9 cellular contexts compared by ENCODE assay signal in genomic region chrX:13076176-13076956, GRCh38. TPM values are rescaled to one million over a fixed set of nuclear protein-coding genes. Genes with fewer than 3 reads are reported as not detected.
DNase-seq lines count a peak whose midpoint lies in the region; ATAC-seq and TF ChIP-seq lines count a peak whose summit lies in the region.
"Had no signal": no experiment of that assay in that cellular context is flagged by ENCODE, and none has a peak within 500 bp of the region (broad histone marks: within the 10 kb centered on the region; RNA-seq: fewer than 3 reads in every experiment).

No MANE protein-coding gene starts in this region.

- H3K9me3 ChIP-seq in Peyer's patch: no peaks in the 10 kb centered on the region
- H3K9me3 ChIP-seq in naive thymus-derived CD4-positive, alpha-beta T cell (ENCODE audit: control insufficient read depth in 2 of 3, low read length in 3 of 3): no peaks in the 10 kb centered on the region

- peaks cover 0 to 1% (median 0%) of the 10 kb centered on the region in 5 donors for H3K36me3 Mint-ChIP-seq in naive thymus-derived CD4-positive, alpha-beta T cell

- peaks cover 0 to 19% (median 0%) of the 10 kb centered on the region in 4 donors for H3K4me1 ChIP-seq in Peyer's patch
- peaks cover 33 to 68% of the 10 kb centered on the region in 2 donors for H3K4me1 ChIP-seq in naive thymus-derived CD4-positive, alpha-beta T cell (ENCODE audit: control insufficient read depth in 2 of 2, insufficient read depth in 2 of 2, low read length in 2 of 2)

- TF ChIP-seq POLR2A in Peyer's patch (IDR thresholded peaks at IDR 0.05): no peak

- CTCF ChIA-PET in naive thymus-derived CD4-positive, alpha-beta T cell (lab: Charles Lee): interaction anchor here (1.3 kb wide), 1 partner anchor 9 kb away, joined by 3 read pairs; no protein-coding TSS in a partner anchor

- peaks cover 0 to 7% (median 0%) of the 10 kb centered on the region in 11 donors for H3K9me3 Mint-ChIP-seq in naive thymus-derived CD4-positive, alpha-beta T cell

- POLR2A ChIA-PET in naive thymus-derived CD4-positive, alpha-beta T cell (lab: Charles Lee): interaction anchor here (0.9 to 18.1 kb wide), 18 partner anchors 10 to 125 kb away, joined by 3 to 353 read pairs (median 9); partner anchors contain the start of gene TMSB4X

- peak overlapping the region; percentile 47 to 99 (median 82) for H3K27ac Mint-ChIP-seq in naive thymus-derived CD4-positive, alpha-beta T cell

- DNase-seq in Peyer's patch: no peak
- no peak for DNase-seq in naive thymus-derived CD4-positive, alpha-beta T cell
- DNase-seq in NCI-H1417 (lab: John Stamatoyannopoulos, UW): no peak
- DNase-seq in foreskin melanocyte: no peak
- no peak for DNase-seq in cardiac septum (ENCODE audit: low spot score)

- intact Hi-C loops in naive thymus-derived CD4-positive, alpha-beta T cell (cut with micrococcal nuclease): no loop called here
- intact Hi-C loops in cardiac septum (cut with DNase I): no loop called here

- peak overlapping the region in 6 of 10 donors; percentile 15 to 79 (median 32) for H3K4me3 Mint-ChIP-seq in naive thymus-derived CD4-positive, alpha-beta T cell

- peak; percentile 66 for ATAC-seq in GM18520 (IDR thresholded peaks at IDR 0.05; ENCODE audit: unreplicated experiment)
- peak; percentile 68 for ATAC-seq in HG02610 (IDR thresholded peaks at IDR 0.05; ENCODE audit: unreplicated experiment)
- ATAC-seq in naive thymus-derived CD4-positive, alpha-beta T cell: no peak
- no peak for ATAC-seq in GM21723 (IDR thresholded peaks at IDR 0.05; ENCODE audit: unreplicated experiment)

- H3K27me3 Mint-ChIP-seq in naive thymus-derived CD4-positive, alpha-beta T cell: no peaks in the 10 kb centered on the region

- peak overlapping the region in 3 of 4 donors; percentile 22 to 71 (median 22) for H3K27ac ChIP-seq in Peyer's patch
- H3K27ac ChIP-seq in naive thymus-derived CD4-positive, alpha-beta T cell (ENCODE audit: low read depth, low read length): peak overlapping the region; percentile 56

- no peaks in the 10 kb centered on the region for H3K27me3 ChIP-seq in Peyer's patch
- no peaks in the 10 kb centered on the region for H3K27me3 ChIP-seq in naive thymus-derived CD4-positive, alpha-beta T cell (ENCODE audit: control insufficient read depth in 2 of 2, insufficient read depth in 2 of 2, low read length in 2 of 2)

- TF ChIP-seq CTCF in Peyer's patch (IDR thresholded peaks at IDR 0.05): no peak

- H3K36me3 ChIP-seq in Peyer's patch: no peaks in the 10 kb centered on the region
- no peaks in the 10 kb centered on the region for H3K36me3 ChIP-seq in naive thymus-derived CD4-positive, alpha-beta T cell (ENCODE audit: control insufficient read depth in 2 of 3, insufficient read depth in 3 of 3, low read length in 3 of 3)

- H3K4me1 Mint-ChIP-seq in naive thymus-derived CD4-positive, alpha-beta T cell: peaks cover 28 to 79% (median 66%) of the 10 kb centered on the region in 7 donors

- no peak overlapping the region for H3K4me3 ChIP-seq in Peyer's patch
- H3K4me3 ChIP-seq in naive thymus-derived CD4-positive, alpha-beta T cell (ENCODE audit: low read length): no peak overlapping the region

RNA-seq across cellular contexts. Expression of gene FAM9C, which starts 31.9 kb away (rescaled TPM):
- 1 to 10 TPM in 1 of 4 donors, under 1 TPM in 1, not detected in 2; 0.57 to 1.6 TPM for total RNA-seq in Peyer's patch
- under 1 TPM in 2 of 5 experiments, not detected in 3; 0.16 to 0.19 TPM for total RNA-seq in naive thymus-derived CD4-positive, alpha-beta T cell
- polyA plus RNA-seq in naive thymus-derived CD4-positive, alpha-beta T cell: not detected
- not detected for total RNA-seq in cardiac septum
- polyA plus RNA-seq: neural cell had no signal

Comparison
In these comparisons a context has a peak if more than half of its experiments do, and no peak if none do; other contexts are left out.
1. ATAC-seq: peak in GM18520 (single experiment) and HG02610 (single experiment); none in naive thymus-derived CD4-positive, alpha-beta T cell (single experiment) and GM21723 (single experiment).